18 cellular contexts compared by ENCODE assay signal in the genomic region with DNA sequence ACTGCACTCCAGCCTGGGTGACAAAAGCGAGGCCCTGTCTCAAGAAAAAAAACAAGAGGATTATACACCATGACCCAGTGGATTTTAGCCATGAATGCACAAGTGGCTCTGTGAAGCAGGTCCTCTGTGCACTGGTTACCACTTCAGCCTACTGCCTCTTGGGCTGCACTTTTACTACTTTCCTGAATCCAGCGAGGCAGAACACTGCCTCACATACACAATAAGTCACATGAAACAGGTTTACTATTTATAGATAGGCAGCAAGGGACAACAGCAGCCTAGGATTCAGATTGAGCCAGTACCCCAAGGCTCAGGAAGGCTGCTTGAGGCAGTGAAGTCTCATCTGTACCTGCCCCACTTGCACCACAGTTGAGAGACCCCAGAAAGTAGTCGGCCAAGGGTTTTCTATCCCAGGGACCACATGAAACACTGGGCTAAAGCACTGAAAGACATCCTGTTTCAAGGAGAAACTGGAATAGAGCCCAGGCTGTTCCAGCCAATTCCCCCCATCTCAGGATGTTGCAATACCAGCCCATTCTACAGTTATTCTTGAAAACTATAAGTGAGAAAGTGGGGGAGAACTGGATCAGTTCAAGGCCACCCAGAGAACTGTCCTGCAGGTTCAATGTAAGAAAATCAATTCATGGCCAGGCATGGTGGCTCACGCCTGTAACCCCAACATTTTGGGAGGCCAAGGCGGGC. TPM values are rescaled to one million over a fixed set of nuclear protein-coding genes. Genes with fewer than 3 reads are reported as not detected.
DNase-seq lines count a peak whose midpoint lies in the region; ATAC-seq, FAIRE-seq and TF ChIP-seq lines count a peak whose summit lies in the region.
"Had no signal": no experiment of that assay in that cellular context is flagged by ENCODE, and none has a peak within 500 bp of the region (broad histone marks: within the 10 kb centered on the region; RNA-seq: fewer than 3 reads in every experiment).

No MANE protein-coding gene starts in this region.

- H3K9me3 Mint-ChIP-seq in activated CD4-positive, alpha-beta T cell treated with anti-CD3 and anti-CD28 coated beads, Interleukin-2, amount 10 ng/mL, durations not matched to agents 7 days and 5 days: no peaks in the 10 kb centered on the region
- H3K9me3 Mint-ChIP-seq in activated CD4-positive, alpha-beta T cell treated with anti-CD3 and anti-CD28 coated beads for 36 hours (ENCODE audit: low read depth): no peaks in the 10 kb centered on the region
- H3K9me3 Mint-ChIP-seq: activated naive CD4-positive, alpha-beta T cell treated with anti-CD3 and anti-CD28 coated beads, Interleukin-2, amount 50 U/mL, for 24 hours; central memory CD8-positive, alpha-beta T cell; memory B cell had no signal

- H3K27ac ChIP-seq in K562 (ENCODE audit: extremely low read depth, low read depth, low read length) (no peak overlapping the region), upper lobe of right lung (no peak overlapping the region), ascending aorta (no peak overlapping the region)
- H3K27ac ChIP-seq: thoracic aorta had no signal

- FAIRE-seq in K562 (lab: Jason Lieb, UNC): no peak
- FAIRE-seq: HTR-8/SVneo had no signal

- no peak for DNase-seq in activated CD4-positive, alpha-beta T cell treated with anti-CD3 and anti-CD28 coated beads, Interleukin-2, amount 10 ng/mL, durations not matched to agents 7 days and 5 days
- DNase-seq in activated CD4-positive, alpha-beta T cell treated with anti-CD3 and anti-CD28 coated beads for 36 hours: no peak
- DNase-seq in K562 (ENCODE audit: extremely low read depth in 1 of 4, low spot score in 3 of 4) (no peak), iris pigment epithelial cell (ENCODE audit: low read depth) (peak; percentile 51), upper lobe of right lung (no peak), ascending aorta (ENCODE audit: low spot score in 2 of 2) (no peak)
- no peak for DNase-seq in effector CD8-positive, alpha-beta T cell (lab: John Stamatoyannopoulos, UW)
- DNase-seq: activated CD8-positive, alpha-beta T cell treated with anti-CD3 and anti-CD28 coated beads, Interleukin-2, amount 10 ng/mL, durations not matched to agents 7 days and 5 days; NCI-H1092; stimulated activated CD4-positive, alpha-beta T cell treated with anti-CD3 and anti-CD28 coated beads, Interleukin-15, amount 100 ng/mL, for 24 hours; T1000 had no signal

- no peaks in the 10 kb centered on the region for H3K36me3 Mint-ChIP-seq in activated CD4-positive, alpha-beta T cell treated with anti-CD3 and anti-CD28 coated beads, Interleukin-2, amount 10 ng/mL, durations not matched to agents 7 days and 5 days (ENCODE audit: low read depth)
- H3K36me3 Mint-ChIP-seq in activated CD4-positive, alpha-beta T cell treated with anti-CD3 and anti-CD28 coated beads for 36 hours (ENCODE audit: low read depth): no peaks in the 10 kb centered on the region
- H3K36me3 Mint-ChIP-seq: activated naive CD4-positive, alpha-beta T cell treated with anti-CD3 and anti-CD28 coated beads, Interleukin-2, amount 50 U/mL, for 24 hours; memory B cell had no signal

- TF ChIP-seq CTCF in K562 (IDR thresholded peaks at IDR 0.05 in 2 of 3, conservative IDR thresholded peaks at IDR 0.05 in 1 of 3; ENCODE audit: insufficient read depth in 2 of 3, low read depth in 1 of 3, low read length in 3 of 3) (0 out of 6 replicates have a peak, but pooled peaks of 1 of the 3 experiments have one; percentile 1), upper lobe of right lung (IDR thresholded peaks at IDR 0.05) (no peak), ascending aorta (IDR thresholded peaks at IDR 0.05) (no peak)

- H3K4me1 ChIP-seq in K562 (replicated peaks in 1 of 2; ENCODE audit: control insufficient read depth in 2 of 2, insufficient read depth in 2 of 2, low read length in 2 of 2) (no peaks in the 10 kb centered on the region), upper lobe of right lung (no peaks in the 10 kb centered on the region), ascending aorta (no peaks in the 10 kb centered on the region)

- H3K36me3 ChIP-seq in K562 (ENCODE audit: control insufficient read depth, insufficient read depth, low read length) (no peaks in the 10 kb centered on the region), upper lobe of right lung (no peaks in the 10 kb centered on the region), ascending aorta (no peaks in the 10 kb centered on the region)
- H3K36me3 ChIP-seq: thoracic aorta had no signal

- in situ Hi-C loops in K562 (cut with MboI): loop anchor here (10.0 kb wide), 1 partner anchor 539 kb away; no protein-coding TSS in a partner anchor

- TF ChIP-seq POLR2A in K562 (conservative IDR thresholded peaks at IDR 0.05): no peak

- H3K9ac ChIP-seq in K562 (ENCODE audit: insufficient read depth in 1 of 2, low read depth in 2 of 2, low read length in 2 of 2): no peak overlapping the region

- H3K9me1 ChIP-seq in K562 (ENCODE audit: control insufficient read depth, insufficient read depth, low read length): no peaks in the 10 kb centered on the region

- 41% methylated on average over 5 of the region's 5 CpGs for WGBS in K562 (ENCODE audit: insufficient coverage, low coverage, missing lambda C conversion rate)

- H3K27me3 Mint-ChIP-seq in activated CD4-positive, alpha-beta T cell treated with anti-CD3 and anti-CD28 coated beads, Interleukin-2, amount 10 ng/mL, durations not matched to agents 7 days and 5 days: peaks cover 9% of the 10 kb centered on the region
- H3K27me3 Mint-ChIP-seq in activated CD4-positive, alpha-beta T cell treated with anti-CD3 and anti-CD28 coated beads for 36 hours: no peaks in the 10 kb centered on the region
- H3K27me3 Mint-ChIP-seq: activated naive CD4-positive, alpha-beta T cell treated with anti-CD3 and anti-CD28 coated beads, Interleukin-2, amount 50 U/mL, for 24 hours; central memory CD8-positive, alpha-beta T cell had no signal

- no peak overlapping the region for H3K4me3 Mint-ChIP-seq in activated CD4-positive, alpha-beta T cell treated with anti-CD3 and anti-CD28 coated beads, Interleukin-2, amount 10 ng/mL, durations not matched to agents 7 days and 5 days
- no peak overlapping the region for H3K4me3 Mint-ChIP-seq in activated CD4-positive, alpha-beta T cell treated with anti-CD3 and anti-CD28 coated beads for 36 hours
- H3K4me3 Mint-ChIP-seq: activated CD8-positive, alpha-beta T cell treated with anti-CD3 and anti-CD28 coated beads, Interleukin-2, amount 10 ng/mL, durations not matched to agents 7 days and 5 days; activated naive CD4-positive, alpha-beta T cell treated with anti-CD3 and anti-CD28 coated beads, Interleukin-2, amount 50 U/mL, for 24 hours; central memory CD8-positive, alpha-beta T cell; memory B cell had no signal

- ATAC-seq in activated CD4-positive, alpha-beta T cell treated with anti-CD3 and anti-CD28 coated beads for 36 hours: no peak
- peak; percentile 79 for ATAC-seq in K562
- ATAC-seq in upper lobe of right lung: peak; percentile 62
- ATAC-seq in GM18873 (IDR thresholded peaks at IDR 0.05; ENCODE audit: low FRiP score, unreplicated experiment): no peak
- ATAC-seq: activated CD8-positive, alpha-beta T cell treated with anti-CD3 and anti-CD28 coated beads, Interleukin-2, amount 10 ng/mL, durations not matched to agents 7 days and 5 days had no signal

- intact Hi-C loops in activated CD4-positive, alpha-beta T cell treated with anti-CD3 and anti-CD28 coated beads for 36 hours (cut with DNase I, micrococcal nuclease): no loop called here
- intact Hi-C loops in K562 (cut with micrococcal nuclease): no loop called here
- intact Hi-C loops in upper lobe of right lung (cut with DNase I): no loop called here
- intact Hi-C loops in ascending aorta (cut with DNase I): no loop called here

- no peak overlapping the region for H3K4me3 ChIP-seq in K562
- no peak overlapping the region for H3K4me3 ChIP-seq in upper lobe of right lung
- no peak overlapping the region for H3K4me3 ChIP-seq in ascending aorta
- H3K4me3 ChIP-seq: thoracic aorta had no signal

- H3K27ac Mint-ChIP-seq in activated CD4-positive, alpha-beta T cell treated with anti-CD3 and anti-CD28 coated beads, Interleukin-2, amount 10 ng/mL, durations not matched to agents 7 days and 5 days: peak overlapping the region; percentile 41
- no peak overlapping the region for H3K27ac Mint-ChIP-seq in activated CD4-positive, alpha-beta T cell treated with anti-CD3 and anti-CD28 coated beads for 36 hours
- H3K27ac Mint-ChIP-seq: activated CD8-positive, alpha-beta T cell treated with anti-CD3 and anti-CD28 coated beads, Interleukin-2, amount 10 ng/mL, durations not matched to agents 7 days and 5 days; activated naive CD4-positive, alpha-beta T cell treated with anti-CD3 and anti-CD28 coated beads, Interleukin-2, amount 50 U/mL, for 24 hours; memory B cell had no signal

- no peak overlapping the region for H3K4me2 ChIP-seq in K562 (ENCODE audit: insufficient read depth, low read length)

- H2AFZ ChIP-seq in K562 (ENCODE audit: low read depth, low read length): peak overlapping the region; percentile 38; the same call in 1 of the 2 replicates

- POLR2A ChIA-PET in activated CD4-positive, alpha-beta T cell treated with anti-CD3 and anti-CD28 coated beads, Interleukin-2, amount 10 ng/mL, durations not matched to agents 7 days and 5 days (lab: Charles Lee): no interaction called here
- POLR2A ChIA-PET in activated CD4-positive, alpha-beta T cell treated with anti-CD3 and anti-CD28 coated beads for 36 hours (lab: Charles Lee): no interaction called here
- POLR2A ChIA-PET in K562 (lab: Yijun Ruan, JAX): no interaction called here

- CTCF ChIA-PET in activated CD4-positive, alpha-beta T cell treated with anti-CD3 and anti-CD28 coated beads, Interleukin-2, amount 10 ng/mL, durations not matched to agents 7 days and 5 days (lab: Charles Lee): interaction anchor here (1.2 kb wide), 2 partner anchors 31 to 58 kb away, joined by 3 read pairs; no protein-coding TSS in a partner anchor
- CTCF ChIA-PET in activated CD4-positive, alpha-beta T cell treated with anti-CD3 and anti-CD28 coated beads for 36 hours (lab: Charles Lee): no interaction called here
- CTCF ChIA-PET in K562 (lab: Yijun Ruan, JAX; ENCODE audit: low intra/inter-chr PET ratio): no interaction called here

- no peak for TF ChIP-seq EP300 in K562 (IDR thresholded peaks at IDR 0.05; ENCODE audit: low read length)

- no peaks in the 10 kb centered on the region for H3K9me3 ChIP-seq in K562 (replicated peaks; ENCODE audit: control insufficient read depth, insufficient read depth, low read depth, low read length)
- no peaks in the 10 kb centered on the region for H3K9me3 ChIP-seq in upper lobe of right lung
- no peaks in the 10 kb centered on the region for H3K9me3 ChIP-seq in ascending aorta
- H3K9me3 ChIP-seq: thoracic aorta had no signal

- TF ChIP-seq RAD21 in K562 (CRISPR knock-in tag; conservative IDR thresholded peaks at IDR 0.05 in 1 of 2, IDR thresholded peaks at IDR 0.05 in 1 of 2): no peak

- 0 out of 5 replicates have a peak, but pooled peaks cover 0 to 2% of the 10 kb centered on the region in 2 experiments for H3K27me3 ChIP-seq in K562 (ENCODE audit: control insufficient read depth in 2 of 2, insufficient read depth in 2 of 2, low read length in 2 of 2)
- no peaks in the 10 kb centered on the region for H3K27me3 ChIP-seq in upper lobe of right lung
- no peaks in the 10 kb centered on the region for H3K27me3 ChIP-seq in ascending aorta

- no TSS peak for BruUV-seq in K562 (replicated peaks; lab: Mats Ljungman, UMichigan)

- no peaks in the 10 kb centered on the region for H4K20me1 ChIP-seq in K562 (replicated peaks; ENCODE audit: control insufficient read depth, insufficient read depth, low read length)

- peaks cover 2% of the 10 kb centered on the region for H3K4me1 Mint-ChIP-seq in activated CD4-positive, alpha-beta T cell treated with anti-CD3 and anti-CD28 coated beads, Interleukin-2, amount 10 ng/mL, durations not matched to agents 7 days and 5 days
- H3K4me1 Mint-ChIP-seq in activated CD4-positive, alpha-beta T cell treated with anti-CD3 and anti-CD28 coated beads for 36 hours: no peaks in the 10 kb centered on the region
- H3K4me1 Mint-ChIP-seq: activated naive CD4-positive, alpha-beta T cell treated with anti-CD3 and anti-CD28 coated beads, Interleukin-2, amount 50 U/mL, for 24 hours; central memory CD8-positive, alpha-beta T cell; memory B cell had no signal

- no peaks in the 10 kb centered on the region for H3K79me2 ChIP-seq in K562 (ENCODE audit: control insufficient read depth, insufficient read depth, low read length)

RNA-seq across cellular contexts. Expression of a gene that starts 10.3 kb away (rescaled TPM):
- total RNA-seq in activated CD4-positive, alpha-beta T cell treated with anti-CD3 and anti-CD28 coated beads, Interleukin-2, amount 10 ng/mL, durations not matched to agents 7 days and 5 days: 100 to 1,000 TPM; 114 to 121 TPM
- total RNA-seq in activated CD4-positive, alpha-beta T cell treated with anti-CD3 and anti-CD28 coated beads for 36 hours: 10 to 100 TPM; 80.3 to 90.1 TPM
- total RNA-seq in K562 (2011; cell fraction: chromatin; rRNA removed; ENCODE audit: low replicate concordance): 67.1 and 99.5 TPM in 2 replicates
- total RNA-seq in K562 (2011; cell fraction: nucleolus; rRNA removed): 61.5 and 70.1 TPM in 2 replicates
- total RNA-seq in K562 (2011; cell fraction: nucleoplasm; rRNA removed): 49.3 and 64.3 TPM in 2 replicates
- total RNA-seq in K562 (2014; rRNA removed) (38.6 and 50.0 TPM in 2 replicates), K562 (2014; rRNA removed; fragmentation: Illumina TruSeq; extraction: Trizol) (20.5 and 21.8 TPM in 2 replicates), K562 (2015; rRNA removed; fragmentation: Illumina TruSeq; extraction: Trizol) (19.4 and 20.2 TPM in 2 replicates), K562 (2021) (80.3 and 86.6 TPM in 2 replicates), upper lobe of right lung (157 TPM), ascending aorta (117 TPM)
- polyA plus RNA-seq in K562 (2011; rRNA removed) (23.5 and 44.6 TPM in 2 replicates), K562 (2014; fragmentation: Illumina TruSeq; extraction: Trizol) (58.8 and 59.1 TPM in 2 replicates), K562 (2014; fragmentation: Nextera tagmentation; extraction: Ambion mirVana) (1 to 10 TPM; 3.1 to 6.3 TPM), K562 (2014; rRNA removed) (31.4 and 31.6 TPM in 2 replicates)
- polyA plus RNA-seq in K562 (2011; cell fraction: cytosol; rRNA removed): 44.3 and 54.2 TPM in 2 replicates
- polyA plus RNA-seq in K562 (2011; cell fraction: nucleus; rRNA removed): 59.0 and 70.4 TPM in 2 replicates
- polyA plus RNA-seq in K562 (2012): 55.7 and 67.9 TPM in 2 replicates
- 66.0 and 68.6 TPM in 2 replicates for polyA minus RNA-seq in K562 (2011; rRNA and poly(A)+ RNA removed)
- polyA minus RNA-seq in K562 (2011; cell fraction: cytosol; rRNA and poly(A)+ RNA removed): 52.4 and 53.8 TPM in 2 replicates
- 25.8 and 36.1 TPM in 2 replicates for polyA minus RNA-seq in K562 (2011; cell fraction: nucleus; rRNA and poly(A)+ RNA removed)

RNA-seq across cellular contexts. Expression of a gene that starts 14.1 kb away (rescaled TPM):
- 10 to 100 TPM; 78.1 to 78.3 TPM for total RNA-seq in activated CD4-positive, alpha-beta T cell treated with anti-CD3 and anti-CD28 coated beads, Interleukin-2, amount 10 ng/mL, durations not matched to agents 7 days and 5 days
- total RNA-seq in activated CD4-positive, alpha-beta T cell treated with anti-CD3 and anti-CD28 coated beads for 36 hours: 10 to 100 TPM; 71.6 to 73.0 TPM
- 87.6 and 130 TPM in 2 replicates for total RNA-seq in K562 (2011; cell fraction: chromatin; rRNA removed; ENCODE audit: low replicate concordance)
- total RNA-seq in K562 (2011; cell fraction: nucleolus; rRNA removed): 122 and 140 TPM in 2 replicates
- total RNA-seq in K562 (2011; cell fraction: nucleoplasm; rRNA removed): 150 and 206 TPM in 2 replicates
- total RNA-seq in K562 (2014; rRNA removed) (40.0 and 53.8 TPM in 2 replicates), K562 (2014; rRNA removed; fragmentation: Illumina TruSeq; extraction: Trizol) (40.6 and 42.1 TPM in 2 replicates), K562 (2015; rRNA removed; fragmentation: Illumina TruSeq; extraction: Trizol) (43.8 and 44.3 TPM in 2 replicates), K562 (2021) (44.5 and 44.6 TPM in 2 replicates), upper lobe of right lung (78.3 TPM), ascending aorta (69.1 TPM)
- polyA plus RNA-seq in K562 (2011; rRNA removed) (64.0 and 75.5 TPM in 2 replicates), K562 (2014; fragmentation: Illumina TruSeq; extraction: Trizol) (40.5 and 44.2 TPM in 2 replicates), K562 (2014; fragmentation: Nextera tagmentation; extraction: Ambion mirVana) (10 to 100 TPM; 20.3 to 23.1 TPM), K562 (2014; rRNA removed) (55.3 and 56.4 TPM in 2 replicates)
- 83.9 and 104 TPM in 2 replicates for polyA plus RNA-seq in K562 (2011; cell fraction: cytosol; rRNA removed)
- 84.1 and 90.2 TPM in 2 replicates for polyA plus RNA-seq in K562 (2011; cell fraction: nucleus; rRNA removed)
- 39.4 and 67.4 TPM in 2 replicates for polyA plus RNA-seq in K562 (2012)
- 49.9 and 50.1 TPM in 2 replicates for polyA minus RNA-seq in K562 (2011; rRNA and poly(A)+ RNA removed)
- polyA minus RNA-seq in K562 (2011; cell fraction: cytosol; rRNA and poly(A)+ RNA removed): 32.8 and 44.1 TPM in 2 replicates
- 32.0 and 44.2 TPM in 2 replicates for polyA minus RNA-seq in K562 (2011; cell fraction: nucleus; rRNA and poly(A)+ RNA removed)

RNA-seq across cellular contexts. Expression of a gene that starts 22.4 kb away (rescaled TPM):
- 10 to 100 TPM; 83.6 to 84.9 TPM for total RNA-seq in activated CD4-positive, alpha-beta T cell treated with anti-CD3 and anti-CD28 coated beads, Interleukin-2, amount 10 ng/mL, durations not matched to agents 7 days and 5 days
- 100 to 1,000 TPM in 1 of 2 experiments, 10 to 100 TPM in 1; 98.5 to 104 TPM for total RNA-seq in activated CD4-positive, alpha-beta T cell treated with anti-CD3 and anti-CD28 coated beads for 36 hours
- total RNA-seq in K562 (2011; cell fraction: chromatin; rRNA removed; ENCODE audit: low replicate concordance): 104 and 320 TPM in 2 replicates
- total RNA-seq in K562 (2011; cell fraction: nucleolus; rRNA removed): 229 and 246 TPM in 2 replicates
- total RNA-seq in K562 (2011; cell fraction: nucleoplasm; rRNA removed): 121 and 141 TPM in 2 replicates
- total RNA-seq in K562 (2014; rRNA removed): 102 and 133 TPM in 2 replicates
- 91.2 and 103 TPM in 2 replicates for total RNA-seq in K562 (2014; rRNA removed; fragmentation: Illumina TruSeq; extraction: Trizol)
- 89.1 and 90.8 TPM in 2 replicates for total RNA-seq in K562 (2015; rRNA removed; fragmentation: Illumina TruSeq; extraction: Trizol)
- 145 and 155 TPM in 2 replicates for total RNA-seq in K562 (2021)
- polyA plus RNA-seq in K562 (2011; rRNA removed): 110 and 120 TPM in 2 replicates
- 100 and 136 TPM in 2 replicates for polyA plus RNA-seq in K562 (2011; cell fraction: cytosol; rRNA removed)
- polyA plus RNA-seq in K562 (2011; cell fraction: nucleus; rRNA removed): 265 and 309 TPM in 2 replicates
- 122 and 135 TPM in 2 replicates for polyA plus RNA-seq in K562 (2012)
- polyA plus RNA-seq in K562 (2014; fragmentation: Illumina TruSeq; extraction: Trizol): 114 and 133 TPM in 2 replicates
- polyA plus RNA-seq in K562 (2014; fragmentation: Nextera tagmentation; extraction: Ambion mirVana): 10 to 100 TPM; 33.0 to 45.2 TPM
- polyA plus RNA-seq in K562 (2014; rRNA removed): 96.7 and 109 TPM in 2 replicates
- 74.9 and 101 TPM in 2 replicates for polyA minus RNA-seq in K562 (2011; rRNA and poly(A)+ RNA removed)
- polyA minus RNA-seq in K562 (2011; cell fraction: cytosol; rRNA and poly(A)+ RNA removed): 38.9 and 72.1 TPM in 2 replicates
- 84.7 and 97.7 TPM in 2 replicates for polyA minus RNA-seq in K562 (2011; cell fraction: nucleus; rRNA and poly(A)+ RNA removed)
- 53.5 TPM for total RNA-seq in upper lobe of right lung
- total RNA-seq in ascending aorta: 51.0 TPM

RNA-seq across cellular contexts. Expression of a gene that starts 55.0 kb away (rescaled TPM):
- not detected for total RNA-seq in activated CD4-positive, alpha-beta T cell treated with anti-CD3 and anti-CD28 coated beads, Interleukin-2, amount 10 ng/mL, durations not matched to agents 7 days and 5 days
- total RNA-seq in activated CD4-positive, alpha-beta T cell treated with anti-CD3 and anti-CD28 coated beads for 36 hours: under 1 TPM in 1 of 2 experiments, not detected in 1; 0.04 TPM
- total RNA-seq in K562 (2011; cell fraction: chromatin; rRNA removed; ENCODE audit: low replicate concordance): 0.26 and 0.81 TPM in 2 replicates
- 0.33 and 0.39 TPM in 2 replicates for total RNA-seq in K562 (2011; cell fraction: nucleolus; rRNA removed)
- 0.15 and 0.37 TPM in 2 replicates for total RNA-seq in K562 (2011; cell fraction: nucleoplasm; rRNA removed)
- 0.18 TPM in 1 of 2 replicates, not detected in the other for total RNA-seq in K562 (2014; rRNA removed)
- not detected in 2 replicates for total RNA-seq in K562 (2014; rRNA removed; fragmentation: Illumina TruSeq; extraction: Trizol)
- total RNA-seq in K562 (2015; rRNA removed; fragmentation: Illumina TruSeq; extraction: Trizol): not detected in 2 replicates
- total RNA-seq in K562 (2021): 0.02 and 0.07 TPM in 2 replicates
- 0.08 and 0.14 TPM in 2 replicates for polyA plus RNA-seq in K562 (2011; rRNA removed)
- 0.10 and 0.18 TPM in 2 replicates for polyA plus RNA-seq in K562 (2011; cell fraction: cytosol; rRNA removed)
- polyA plus RNA-seq in K562 (2011; cell fraction: nucleus; rRNA removed): 0.74 and 1.1 TPM in 2 replicates
- 0.08 and 0.11 TPM in 2 replicates for polyA plus RNA-seq in K562 (2012)
- 0.01 and 0.06 TPM in 2 replicates for polyA plus RNA-seq in K562 (2014; fragmentation: Illumina TruSeq; extraction: Trizol)
- not detected for polyA plus RNA-seq in K562 (2014; fragmentation: Nextera tagmentation; extraction: Ambion mirVana)
- polyA plus RNA-seq in K562 (2014; rRNA removed): 0.07 TPM in 1 of 2 replicates, not detected in the other
- polyA minus RNA-seq in K562 (2011; rRNA and poly(A)+ RNA removed): 0.06 and 0.11 TPM in 2 replicates
- polyA minus RNA-seq in K562 (2011; cell fraction: cytosol; rRNA and poly(A)+ RNA removed): not detected in 2 replicates
- 0.13 and 0.44 TPM in 2 replicates for polyA minus RNA-seq in K562 (2011; cell fraction: nucleus; rRNA and poly(A)+ RNA removed)
- 0.17 TPM for total RNA-seq in upper lobe of right lung
- not detected for total RNA-seq in ascending aorta
- total RNA-seq: activated CD8-positive, alpha-beta T cell treated with anti-CD3 and anti-CD28 coated beads, Interleukin-2, amount 10 ng/mL, durations not matched to agents 7 days and 5 days; NCI-H460 had no signal

Comparison
In these comparisons a context has a peak if more than half of its experiments do, and no peak if none do; other contexts are left out.
1. ATAC-seq: peak in K562 (single experiment) and upper lobe of right lung (single experiment); none in activated CD4-positive, alpha-beta T cell treated with anti-CD3 and anti-CD28 coated beads for 36 hours (single experiment) and GM18873 (single experiment).